Comparison of ENCODE assay signal across 15 cellular contexts in genomic region chr1:116380499-116381316, GRCh38. TPM values are rescaled to one million over a fixed set of nuclear protein-coding genes. Genes with fewer than 3 reads are reported as not detected.
DNase-seq lines count a peak whose midpoint lies in the region; ATAC-seq, FAIRE-seq and TF ChIP-seq lines count a peak whose summit lies in the region.
"Had no signal": no experiment of that assay in that cellular context is flagged by ENCODE, and none has a peak within 500 bp of the region (broad histone marks: within the 10 kb centered on the region; RNA-seq: fewer than 3 reads in every experiment).

No MANE protein-coding gene starts in this region.

- CTCF ChIA-PET in HEK293T (lab: Yijun Ruan, JAX): no interaction called here

- POLR2A ChIA-PET in HEK293T (lab: Yijun Ruan, JAX): interaction anchor here (1.3 kb wide), 1 partner anchor 10 kb away, joined by 3 read pairs; no protein-coding TSS in a partner anchor

- H3K27me3 ChIP-seq in right atrium auricular region: no peaks in the 10 kb centered on the region
- H3K27me3 ChIP-seq in upper lobe of left lung: no peaks in the 10 kb centered on the region
- H3K27me3 ChIP-seq: colonic mucosa had no signal

- peaks cover 0 to 88% of the 10 kb centered on the region in 2 donors for H3K4me1 ChIP-seq in right atrium auricular region
- peaks cover 25 to 58% of the 10 kb centered on the region in 2 donors for H3K4me1 ChIP-seq in kidney (ENCODE audit: control insufficient read depth in 1 of 2, insufficient read depth in 1 of 2, low read depth in 1 of 2, low read length in 2 of 2)
- peaks cover 79 to 91% (median 83%) of the 10 kb centered on the region in 4 donors for H3K4me1 ChIP-seq in upper lobe of left lung

- intact Hi-C loops in Right ventricle myocardium inferior (cut with DNase I) (no loop called here), kidney (cut with DNase I) (no loop called here)

- peaks cover 18% of the 10 kb centered on the region for H3K36me3 ChIP-seq in right atrium auricular region
- peaks cover 95% of the 10 kb centered on the region for H3K36me3 ChIP-seq in SK-N-MC (ENCODE audit: insufficient read depth, low read length)
- peaks cover 16% of the 10 kb centered on the region in 2 donors for H3K36me3 ChIP-seq in kidney (ENCODE audit: control insufficient read depth in 1 of 2, insufficient read depth in 2 of 2, low read length in 2 of 2)
- peaks cover 6 to 24% (median 13%) of the 10 kb centered on the region in 4 donors for H3K36me3 ChIP-seq in upper lobe of left lung
- H3K36me3 ChIP-seq: colonic mucosa had no signal

- H3K9ac ChIP-seq in SK-N-MC (ENCODE audit: insufficient read length) (no peak overlapping the region), kidney (ENCODE audit: low read length in 2 of 2) (peak overlapping the region in 1 of 2 donors; percentile 96)

- H3K27ac ChIP-seq in right atrium auricular region: peak overlapping the region; percentile 90 to 98
- peak overlapping the region; percentile 59 for H3K27ac ChIP-seq in SK-N-MC
- H3K27ac ChIP-seq in kidney (ENCODE audit: low read depth in 2 of 2, low read length in 2 of 2): peak overlapping the region; percentile 70 to 96
- peak overlapping the region in 3 of 4 donors; percentile 43 to 99 (median 94) for H3K27ac ChIP-seq in upper lobe of left lung
- H3K27ac ChIP-seq: C4-2B, HL-60 had no signal

- ATAC-seq in Right ventricle myocardium inferior (no peak), upper lobe of left lung (ENCODE audit: low FRiP score in 2 of 2) (no peak)

- TF ChIP-seq EP300 in upper lobe of left lung (IDR thresholded peaks at IDR 0.05): no peak

- TF ChIP-seq POLR2A in upper lobe of left lung (IDR thresholded peaks at IDR 0.05): no peak

- TF ChIP-seq CTCF in right atrium auricular region (IDR thresholded peaks at IDR 0.05): no peak
- no peak for TF ChIP-seq CTCF in kidney (IDR thresholded peaks at IDR 0.05; ENCODE audit: borderline replicate concordance, extremely low read depth, insufficient read depth)
- TF ChIP-seq CTCF in upper lobe of left lung (IDR thresholded peaks at IDR 0.05): no peak

- FAIRE-seq in kidney (lab: Jason Lieb, UNC): no peak

- H3K9me3 ChIP-seq in right atrium auricular region: no peaks in the 10 kb centered on the region
- no peaks in the 10 kb centered on the region for H3K9me3 ChIP-seq in SK-N-MC (ENCODE audit: low read depth, low read length)
- no peaks in the 10 kb centered on the region for H3K9me3 ChIP-seq in kidney (ENCODE audit: control insufficient read depth in 1 of 2, low read length in 2 of 2)
- no peaks in the 10 kb centered on the region for H3K9me3 ChIP-seq in upper lobe of left lung
- H3K9me3 ChIP-seq: colonic mucosa had no signal

- H3K4me3 ChIP-seq in right atrium auricular region: no peak overlapping the region
- peak overlapping the region; percentile 29 for H3K4me3 ChIP-seq in SK-N-MC
- H3K4me3 ChIP-seq in kidney (ENCODE audit: low read length in 2 of 2): peak overlapping the region in 1 of 2 donors; percentile 95
- H3K4me3 ChIP-seq in upper lobe of left lung: no peak overlapping the region
- H3K4me3 ChIP-seq: colonic mucosa had no signal

- WGBS in upper lobe of left lung, 2 donors: 51 to 54% methylated on average over 8 of the region's 8 CpGs

- DNase-seq in right atrium auricular region (ENCODE audit: low spot score) (no peak), Right ventricle myocardium inferior (ENCODE audit: missing footprints) (no peak), SK-N-MC (ENCODE audit: low read depth, low spot score) (no peak), kidney (no peak), upper lobe of left lung (peak in 1 of 2 donors; percentile 44), NCI-H446 (lab: John Stamatoyannopoulos, UW) (no peak), HEK293T (ENCODE audit: extremely low spot score) (no peak)
- no peak for DNase-seq in activated effector memory CD4-positive, alpha-beta T cell treated with Interleukin-2 at 50 U/mL for 16 hours
- DNase-seq: colonic mucosa; midbrain; NCI-H774; stimulated activated CD8-positive, alpha-beta memory T cell treated with anti-CD3 and anti-CD28 coated beads, Interleukin-4, amount 100 ng/mL, for 48 hours; T-helper 2 cell had no signal

TF ChIP-seq in HEK293T, 16 proteins besides CTCF, POLR2A, EP300 and RAD21:
- TF ChIP-seq NFRKB (IDR thresholded peaks at IDR 0.05) (no peak), FOXK2 (IDR thresholded peaks at IDR 0.05) (no peak), CTBP1 (IDR thresholded peaks at IDR 0.05; ENCODE audit: borderline replicate concordance) (no peak), TARDBP (IDR thresholded peaks at IDR 0.05) (no peak), ARNT (IDR thresholded peaks at IDR 0.05) (no peak), BHLHE40 (IDR thresholded peaks at IDR 0.05; ENCODE audit: borderline replicate concordance) (no peak)

RNA-seq across cellular contexts. Expression of gene ATP1A1, which starts 7.7 kb away (rescaled TPM):
- total RNA-seq in right atrium auricular region: 100 to 1,000 TPM; 148 to 256 TPM
- total RNA-seq in Right ventricle myocardium inferior: 298 TPM
- 2,241 TPM for total RNA-seq in kidney
- 1,218 TPM for polyA plus RNA-seq in kidney (ENCODE audit: insufficient read depth, low read depth, low replicate concordance)
- total RNA-seq in upper lobe of left lung: 100 to 1,000 TPM; 383 to 829 (median 696) TPM
